1 cellular context compared by ENCODE assay signal in genomic region chr7:51315393-51316261, GRCh38.
TF ChIP-seq lines count a peak whose summit lies in the region.

No MANE protein-coding gene starts in this region.

TF ChIP-seq in K562, 482 proteins besides CTCF, POLR2A, EP300 and RAD21 (continued from another document):
- TF ChIP-seq MGA (IDR thresholded peaks at IDR 0.05) (no peak), BCOR (IDR thresholded peaks at IDR 0.05) (no peak), HDGF (IDR thresholded peaks at IDR 0.05) (no peak)
